ENCODE assay signal across 1 cellular context in genomic region chr19:9075064-9075964, GRCh38.
TF ChIP-seq lines count a peak whose summit lies in the region.

No MANE protein-coding gene starts in this region.

TF ChIP-seq in HEK293, 187 proteins besides CTCF, POLR2A, EP300 and RAD21 (continued from another document and continues in another):
- TF ChIP-seq ZNF513 (tag by site-specific recombination; IDR thresholded peaks at IDR 0.05) (no peak), GLI2 (tag by site-specific recombination; IDR thresholded peaks at IDR 0.05; ENCODE audit: borderline replicate concordance, low read depth) (no peak), OSR2 (tag by site-specific recombination; IDR thresholded peaks at IDR 0.05) (peak; percentile 76), GLIS2 (tag by site-specific recombination; IDR thresholded peaks at IDR 0.05) (peak; percentile 94), TRIM28 (IDR thresholded peaks at IDR 0.05; ENCODE audit: borderline replicate concordance, low read length) (peak; percentile 60; the same call in 1 of the 2 replicates), ZBTB6 (tag by site-specific recombination; IDR thresholded peaks at IDR 0.05) (no peak), PRDM10 (tag by site-specific recombination; IDR thresholded peaks at IDR 0.05) (peak; percentile 91), ZNF776 (tag by site-specific recombination; IDR thresholded peaks at IDR 0.05; ENCODE audit: borderline replicate concordance) (no peak), KLF1 (tag by site-specific recombination; IDR thresholded peaks at IDR 0.05) (peak; percentile 40; the same call in 1 of the 2 replicates), ZNF394 (tag by site-specific recombination; IDR thresholded peaks at IDR 0.05; ENCODE audit: borderline replicate concordance) (no peak; the same call in 1 of the 2 replicates), ZNF48 (tag by site-specific recombination; IDR thresholded peaks at IDR 0.05) (no peak), ZNF366 (tag by site-specific recombination; conservative IDR thresholded peaks at IDR 0.05) (peak; percentile 72), ZNF169 (tag by site-specific recombination; IDR thresholded peaks at IDR 0.05) (no peak), PBX3 (CRISPR knock-in tag; IDR thresholded peaks at IDR 0.05) (no peak), REPIN1 (tag by site-specific recombination; IDR thresholded peaks at IDR 0.05; ENCODE audit: low read depth) (no peak), ZNF174 (tag by site-specific recombination; IDR thresholded peaks at IDR 0.05) (no peak), ZNF530 (tag by site-specific recombination; IDR thresholded peaks at IDR 0.05; ENCODE audit: low read depth) (no peak), ZNF37A (tag by site-specific recombination; IDR thresholded peaks at IDR 0.05) (no peak), ZNF26 (tag by site-specific recombination; IDR thresholded peaks at IDR 0.05) (no peak), ZSCAN5A (tag by site-specific recombination; IDR thresholded peaks at IDR 0.05) (no peak), ZSCAN23 (tag by site-specific recombination; IDR thresholded peaks at IDR 0.05) (peak; percentile 49; the same call in 1 of the 2 replicates), ZNF639 (tag by site-specific recombination; IDR thresholded peaks at IDR 0.05) (peak; percentile 71; the same call in 1 of the 2 replicates), ZNF624 (tag by site-specific recombination; IDR thresholded peaks at IDR 0.05) (no peak), ZNF423 (tag by site-specific recombination; IDR thresholded peaks at IDR 0.05) (no peak; the same call in 1 of the 2 replicates), GLI4 (tag by site-specific recombination; IDR thresholded peaks at IDR 0.05) (no peak), ZBTB48 (tag by site-specific recombination; IDR thresholded peaks at IDR 0.05) (peak; percentile 40; the same call in 1 of the 2 replicates), ZNF223 (tag by site-specific recombination; IDR thresholded peaks at IDR 0.05) (no peak), ZNF692 (tag by site-specific recombination; IDR thresholded peaks at IDR 0.05) (peak; percentile 58; the same call in 1 of the 2 replicates), ZNF654 (tag by site-specific recombination; IDR thresholded peaks at IDR 0.05; ENCODE audit: low read depth) (no peak), INSM2 (tag by site-specific recombination; IDR thresholded peaks at IDR 0.05) (peak; percentile 67), SP2 (tag by site-specific recombination; IDR thresholded peaks at IDR 0.05) (peak; percentile 17; the same call in 1 of the 2 replicates), ZIC2 (tag by site-specific recombination; IDR thresholded peaks at IDR 0.05) (peak; percentile 99), HIC1 (tag by site-specific recombination; IDR thresholded peaks at IDR 0.05) (peak; percentile 97), ZNF155 (tag by site-specific recombination; IDR thresholded peaks at IDR 0.05) (no peak), ZNF791 (tag by site-specific recombination; IDR thresholded peaks at IDR 0.05) (no peak), ATF2 (tag by site-specific recombination; IDR thresholded peaks at IDR 0.05; ENCODE audit: low read depth) (no peak), ZNF2 (tag by site-specific recombination; IDR thresholded peaks at IDR 0.05) (peak; percentile 64; the same call in 1 of the 2 replicates), ZNF830 (tag by site-specific recombination; IDR thresholded peaks at IDR 0.05; ENCODE audit: low read depth) (no peak), MEIS1 (CRISPR knock-in tag; IDR thresholded peaks at IDR 0.05; ENCODE audit: borderline replicate concordance) (no peak), SETDB1 (IDR thresholded peaks at IDR 0.05; ENCODE audit: insufficient read length, low read length) (no peak)
